In genomic region chr15:97977734-97978133, GRCh38 we compare ENCODE assay signal across 2 cellular contexts.
TF ChIP-seq lines count a peak whose summit lies in the region.

No MANE protein-coding gene starts in this region.

TF ChIP-seq in GM23338, 12 proteins besides CTCF, POLR2A, EP300 and RAD21 (continued from another document):
- TF ChIP-seq ETS1 (IDR thresholded peaks at IDR 0.05) (no peak), EZH2 (IDR thresholded peaks at IDR 0.05; ENCODE audit: low read depth, unreplicated experiment) (no peak), ZNF462 (CRISPR knock-in tag; IDR thresholded peaks at IDR 0.05) (no peak), POLR2AphosphoS5 (IDR thresholded peaks at IDR 0.05; ENCODE audit: low read depth) (no peak), JUNB (IDR thresholded peaks at IDR 0.05; ENCODE audit: unreplicated experiment) (no peak), CREB1 (CRISPR knock-in tag; IDR thresholded peaks at IDR 0.05; ENCODE audit: low read depth) (no peak), REST (IDR thresholded peaks at IDR 0.05; ENCODE audit: unreplicated experiment) (no peak), NANOG (IDR thresholded peaks at IDR 0.05; ENCODE audit: borderline replicate concordance) (no peak)
TF ChIP-seq in GM23338: peak in this region for 0.

TF ChIP-seq in K562, 482 proteins besides CTCF, POLR2A, EP300 and RAD21:
- TF ChIP-seq GABPA (tag; conservative IDR thresholded peaks at IDR 0.05; ENCODE audit: low read depth) (0 out of 2 replicates have a peak, but pooled peaks have one; percentile 14), ARNT (IDR thresholded peaks at IDR 0.05) (no peak), KDM1A (IDR thresholded peaks at IDR 0.05) (0 out of 4 replicates have a peak, but pooled peaks of 1 of the 2 experiments have one; percentile 37), ZNF586 (CRISPR knock-in tag; conservative IDR thresholded peaks at IDR 0.05) (no peak), ZNF165 (CRISPR knock-in tag; IDR thresholded peaks at IDR 0.05; ENCODE audit: borderline replicate concordance) (no peak)
